ENCODE assay signal across 9 cellular contexts in the genomic region with DNA sequence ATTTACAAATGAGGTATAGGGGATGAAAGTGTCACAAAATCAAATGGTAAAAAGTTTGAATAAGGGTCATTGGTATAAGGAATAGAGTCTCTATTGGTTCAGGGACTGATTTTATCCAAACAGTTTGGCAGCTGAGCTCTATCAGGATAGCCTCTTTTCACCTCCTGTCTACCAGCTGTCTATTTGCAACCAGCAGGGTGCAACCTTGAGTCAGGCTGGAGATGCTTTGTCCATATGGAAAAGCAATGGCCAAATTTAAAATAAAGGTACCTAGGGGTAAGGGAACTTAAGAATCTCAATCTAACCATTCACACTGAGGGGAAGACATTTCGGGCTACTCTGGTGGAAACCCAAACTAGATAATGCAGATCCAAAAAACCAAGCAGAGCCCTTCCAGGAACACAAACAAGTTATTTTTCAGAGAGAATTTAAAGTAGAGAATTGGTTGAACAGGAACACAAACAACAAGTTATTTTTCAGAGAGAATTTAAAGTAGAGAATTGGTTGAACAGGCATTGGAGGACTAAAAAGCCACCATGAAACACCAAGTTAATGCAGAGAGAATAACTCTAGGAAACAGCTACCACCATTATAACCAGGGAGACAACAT. TPM values are rescaled to one million over a fixed set of nuclear protein-coding genes. Genes with fewer than 3 reads are reported as not detected.
DNase-seq lines count a peak whose midpoint lies in the region; ATAC-seq and TF ChIP-seq lines count a peak whose summit lies in the region.
"Had no signal": no experiment of that assay in that cellular context is flagged by ENCODE, and none has a peak within 500 bp of the region (broad histone marks: within the 10 kb centered on the region; RNA-seq: fewer than 3 reads in every experiment).

No MANE protein-coding gene starts in this region.

- peak; percentile 16; the same call in 1 of the 2 replicates for TF ChIP-seq RAD21 in IMR-90 (IDR thresholded peaks at IDR 0.05; ENCODE audit: low read length)

- H3F3A ChIP-seq in DOHH2 (ENCODE audit: control insufficient read depth, insufficient read depth) (no peaks in the 10 kb centered on the region), SU-DHL-6 (ENCODE audit: insufficient read depth) (no peaks in the 10 kb centered on the region)

- no peak overlapping the region for H4K91ac ChIP-seq in IMR-90 (ENCODE audit: insufficient read depth, low read depth, low read length)

- H3K4me2 ChIP-seq in DOHH2 (ENCODE audit: low read length): no peak overlapping the region
- no peak overlapping the region for H3K4me2 ChIP-seq in IMR-90 (ENCODE audit: low read depth, low read length)
- no peak overlapping the region for H3K4me2 ChIP-seq in SU-DHL-6 (ENCODE audit: low read depth, low read length, poor library complexity, severe bottlenecking)

- no peak overlapping the region for H2BK120ac ChIP-seq in IMR-90 (ENCODE audit: low read depth, low read length)

- no peaks in the 10 kb centered on the region for H3K79me2 ChIP-seq in DOHH2 (ENCODE audit: control insufficient read depth, low read length)
- H3K79me2 ChIP-seq in SU-DHL-6 (ENCODE audit: insufficient read depth, low read length): no peaks in the 10 kb centered on the region

- dilution Hi-C loops in IMR-90 (cut with HindIII; ENCODE audit: low sequenced_read_pairs, unreplicated experiment): no loop called here

- H3K4me1 ChIP-seq in DOHH2 (ENCODE audit: control insufficient read depth, low read length) (no peaks in the 10 kb centered on the region), IMR-90 (ENCODE audit: control insufficient read depth, insufficient read depth, low read length) (no peaks in the 10 kb centered on the region), lower lobe of right lung (no peaks in the 10 kb centered on the region)

- CTCF ChIA-PET in IMR-90 (lab: Yijun Ruan, JAX): no interaction called here

- H3K18ac ChIP-seq in IMR-90 (ENCODE audit: low read depth, low read length): no peak overlapping the region

- H2BK20ac ChIP-seq in IMR-90 (ENCODE audit: low read depth, low read length): no peak overlapping the region

- H2BK15ac ChIP-seq in IMR-90 (ENCODE audit: low read depth, low read length): no peak overlapping the region

- H3K79me1 ChIP-seq in IMR-90 (ENCODE audit: low read depth in 1 of 2, low read length in 2 of 2): no peaks in the 10 kb centered on the region

- no peak overlapping the region for H3K14ac ChIP-seq in IMR-90 (replicated peaks; ENCODE audit: low read depth, low read length)

- no peaks in the 10 kb centered on the region for H3K9me1 ChIP-seq in IMR-90 (ENCODE audit: insufficient read depth, low read length)

- TF ChIP-seq CTCF in DOHH2 (IDR thresholded peaks at IDR 0.05; ENCODE audit: low read depth, low read length, poor library complexity, severe bottlenecking): peak; percentile 38
- TF ChIP-seq CTCF in IMR-90 (conservative IDR thresholded peaks at IDR 0.05; ENCODE audit: low read depth, low read length): peak; percentile 21; the same call in 1 of the 2 replicates
- peak; percentile 28 for TF ChIP-seq CTCF in SU-DHL-6 (IDR thresholded peaks at IDR 0.05; ENCODE audit: insufficient read depth, low read length, poor library complexity, severe bottlenecking)
- TF ChIP-seq CTCF in lower lobe of right lung (IDR thresholded peaks at IDR 0.05): peak; percentile 20
- TF ChIP-seq CTCF in lower leg skin (IDR thresholded peaks at IDR 0.05): no peak

- H3K4me3 ChIP-seq in DOHH2 (ENCODE audit: low read length): no peak overlapping the region
- no peak overlapping the region for H3K4me3 ChIP-seq in IMR-90 (ENCODE audit: insufficient read depth, low read depth, low read length)
- no peak overlapping the region for H3K4me3 ChIP-seq in SU-DHL-6 (ENCODE audit: insufficient read depth, low read length, poor library complexity, severe bottlenecking)
- no peak overlapping the region for H3K4me3 ChIP-seq in lower lobe of right lung
- H3K4me3 ChIP-seq in lower leg skin (ENCODE audit: low read depth, poor library complexity, severe bottlenecking): no peak overlapping the region

- no peak overlapping the region for H2AK5ac ChIP-seq in IMR-90 (ENCODE audit: low read depth, low read length)

- H4K5ac ChIP-seq in IMR-90 (ENCODE audit: low read depth, low read length): no peak overlapping the region

- no peaks in the 10 kb centered on the region for H3K27me3 ChIP-seq in DOHH2 (ENCODE audit: control insufficient read depth, low read length)
- H3K27me3 ChIP-seq in IMR-90 (ENCODE audit: control insufficient read depth, insufficient read depth, low read length): no peaks in the 10 kb centered on the region
- no peaks in the 10 kb centered on the region for H3K27me3 ChIP-seq in SU-DHL-6 (ENCODE audit: low read length)
- no peaks in the 10 kb centered on the region for H3K27me3 ChIP-seq in lower lobe of right lung (ENCODE audit: low read depth)

- no CpG with 5 or more reads among the region's 1 CpG for WGBS in IMR-90 (ENCODE audit: extremely low coverage in 2 of 2, insufficient read length in 1 of 2), 2 experiments
- 54 to 75% methylated on average over 1 of the region's 1 CpG for WGBS in lower leg skin, 2 donors

- H3K36me3 ChIP-seq in DOHH2 (ENCODE audit: control insufficient read depth, low read length): no peaks in the 10 kb centered on the region
- no peaks in the 10 kb centered on the region for H3K36me3 ChIP-seq in IMR-90 (ENCODE audit: control insufficient read depth, insufficient read depth, low read length)
- H3K36me3 ChIP-seq in SU-DHL-6 (ENCODE audit: low read length): no peaks in the 10 kb centered on the region
- no peaks in the 10 kb centered on the region for H3K36me3 ChIP-seq in lower lobe of right lung

- H4K20me1 ChIP-seq in DOHH2 (ENCODE audit: control insufficient read depth, insufficient read depth, low read depth, low read length) (no peaks in the 10 kb centered on the region), IMR-90 (ENCODE audit: insufficient read depth, low read length) (no peaks in the 10 kb centered on the region), SU-DHL-6 (ENCODE audit: low read depth, low read length) (no peaks in the 10 kb centered on the region)

- H3K27ac ChIP-seq in DOHH2 (ENCODE audit: low read depth, low read length) (no peak overlapping the region), IMR-90 (ENCODE audit: insufficient read depth, low read length) (no peak overlapping the region), SU-DHL-6 (ENCODE audit: low read depth, low read length) (no peak overlapping the region), lower lobe of right lung (no peak overlapping the region)

- POLR2A ChIA-PET in IMR-90 (lab: Charles Lee; ENCODE audit: unreplicated experiment): no interaction called here

- no peak overlapping the region for H3K56ac ChIP-seq in IMR-90 (ENCODE audit: extremely low read depth, insufficient read depth, low read length)

- no peak overlapping the region for H3K4ac ChIP-seq in IMR-90 (ENCODE audit: low read depth, low read length)

- BruUV-seq in IMR-90 (replicated peaks; lab: Mats Ljungman, UMichigan): no TSS peak

- H3K9me3 ChIP-seq in DOHH2 (ENCODE audit: control insufficient read depth, insufficient read depth, low read length) (no peaks in the 10 kb centered on the region), IMR-90 (ENCODE audit: control insufficient read depth, insufficient read depth, low read length) (peaks cover 5% of the 10 kb centered on the region), SU-DHL-6 (ENCODE audit: insufficient read depth, low read length) (no peaks in the 10 kb centered on the region), lower lobe of right lung (no peaks in the 10 kb centered on the region)

- H3K9me2 ChIP-seq in DOHH2 (replicated peaks; ENCODE audit: control insufficient read depth, low read length): no peaks in the 10 kb centered on the region
- H3K9me2 ChIP-seq in SU-DHL-6 (replicated peaks; ENCODE audit: insufficient read depth, low read length): no peaks in the 10 kb centered on the region

- no peak overlapping the region for H4K8ac ChIP-seq in IMR-90 (ENCODE audit: low read depth in 2 of 2, low read length in 2 of 2)

- H3K9ac ChIP-seq in IMR-90 (ENCODE audit: low read depth, low read length) (no peak overlapping the region), SU-DHL-6 (ENCODE audit: low read length) (no peak overlapping the region)

- H3K23ac ChIP-seq in IMR-90 (ENCODE audit: low read depth, low read length): no peak overlapping the region

- in situ Hi-C loops in IMR-90 (cut with MboI; ENCODE audit: low sequenced_read_pairs): no loop called here

- no peak for ATAC-seq in IMR-90 (ENCODE audit: low read depth)
- ATAC-seq in lower lobe of right lung: no peak
- ATAC-seq in GM21723 (IDR thresholded peaks at IDR 0.05; ENCODE audit: unreplicated experiment): no peak
- no peak for ATAC-seq in HG02938 (IDR thresholded peaks at IDR 0.05; ENCODE audit: unreplicated experiment)

- no peak overlapping the region for H2BK5ac ChIP-seq in IMR-90 (ENCODE audit: low read depth, low read length, poor library complexity, severe bottlenecking)

- no peak for DNase-seq in IMR-90
- no peak for DNase-seq in lower lobe of right lung
- no peak for DNase-seq in activated naive CD4-positive, alpha-beta T cell treated with anti-CD3 and anti-CD28 coated beads, Interleukin-2, amount 50 U/mL, for 16 hours
- DNase-seq in lower leg skin (ENCODE audit: low spot score in 2 of 2): no peak
- DNase-seq: activated B cell treated with CpG ODN at 0.5 μM for 24 hours had no signal

- TF ChIP-seq POLR2A in IMR-90 (IDR thresholded peaks at IDR 0.05; ENCODE audit: low read depth, low read length) (no peak), lower leg skin (IDR thresholded peaks at IDR 0.05) (no peak)

- intact Hi-C loops in IMR-90 (cut with micrococcal nuclease) (no loop called here), lower lobe of right lung (cut with DNase I) (no loop called here), lower leg skin (cut with DNase I; ENCODE audit: low total_unique reads) (no loop called here)

- no peak overlapping the region for H2AK9ac ChIP-seq in IMR-90 (replicated peaks; ENCODE audit: low read depth, low read length, poor library complexity)

- H2AFZ ChIP-seq in IMR-90 (replicated peaks; ENCODE audit: low read length, poor library complexity) (no peak overlapping the region), SU-DHL-6 (ENCODE audit: low read depth, low read length, severe bottlenecking) (no peak overlapping the region)

TF ChIP-seq in IMR-90, 13 proteins besides CTCF, POLR2A, EP300 and RAD21:
- TF ChIP-seq MAFK (IDR thresholded peaks at IDR 0.05; ENCODE audit: low read depth, low read length) (no peak), FOS (IDR thresholded peaks at IDR 0.05; ENCODE audit: low read depth, low read length) (no peak), RCOR1 (IDR thresholded peaks at IDR 0.05; ENCODE audit: insufficient replicate concordance, low read length) (no peak)

RNA-seq across cellular contexts. Expression of a gene that starts 12.6 kb away (rescaled TPM):
- total RNA-seq in IMR-90 (2012; rRNA removed) (not detected in 2 replicates), lower lobe of right lung (not detected), lower leg skin (not detected)
- not detected in 2 replicates for polyA plus RNA-seq in IMR-90 (2012; rRNA removed)
- polyA plus RNA-seq in IMR-90 (2012; cell fraction: cytosol; rRNA removed): not detected in 2 replicates
- polyA plus RNA-seq in IMR-90 (2012; cell fraction: nucleus; rRNA removed; ENCODE audit: low replicate concordance): not detected in 2 replicates
- total RNA-seq: activated B cell treated with CpG ODN at 0.5 μM for 24 hours had no signal

Comparison
In these comparisons a context has a peak if more than half of its experiments do, and no peak if none do; other contexts are left out.
1. CTCF ChIP-seq: peak in DOHH2 (single experiment), IMR-90 (single experiment), SU-DHL-6 (single experiment) and lower lobe of right lung (single experiment); none in lower leg skin (0 of 3).